In genomic region chr10:105797234-105797890, GRCh38 we compare ENCODE assay signal across 1 cellular context.
A peak's percentile ranks its signal among the peaks of the same experiment; 100 is the strongest.
TF ChIP-seq lines count a peak whose summit lies in the region.

No MANE protein-coding gene starts in this region.

TF ChIP-seq in liver, 16 proteins besides CTCF, POLR2A, EP300 and RAD21 (continued from another document):
- no peak for TF ChIP-seq REST (IDR thresholded peaks at IDR 0.05)
- peak in 1 of 2 donors; percentile 23 for TF ChIP-seq RXRA (IDR thresholded peaks at IDR 0.05)
- no peak for TF ChIP-seq EGR1 (IDR thresholded peaks at IDR 0.05; ENCODE audit: low read depth in 2 of 2)
TF ChIP-seq in liver: peak in this region for 5.
